In the genomic region with DNA sequence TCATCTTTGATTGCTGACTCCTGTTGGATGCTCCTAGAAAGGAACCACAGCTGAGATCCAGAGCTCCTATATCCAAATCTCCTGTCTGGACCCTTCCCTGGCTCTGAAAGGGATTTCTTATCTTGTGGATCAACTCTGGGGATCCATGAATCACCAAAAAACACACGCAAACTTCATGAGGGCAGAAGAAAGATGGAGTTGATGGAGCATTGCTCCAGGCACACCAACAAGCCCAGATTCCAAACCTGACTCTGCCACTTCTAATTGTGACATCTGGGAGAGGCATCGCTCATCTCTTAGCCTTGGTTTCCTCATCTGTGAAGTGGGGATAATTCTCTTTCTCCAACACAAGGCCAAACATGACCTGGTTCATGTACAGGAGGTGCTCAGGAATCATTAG, we compare ENCODE assay signal across 22 cellular contexts. TPM values are rescaled to one million over a fixed set of nuclear protein-coding genes. Genes with fewer than 3 reads are reported as not detected.
DNase-seq lines count a peak whose midpoint lies in the region; ATAC-seq, FAIRE-seq and TF ChIP-seq lines count a peak whose summit lies in the region.
"Had no signal": no experiment of that assay in that cellular context is flagged by ENCODE, and none has a peak within 500 bp of the region (broad histone marks: within the 10 kb centered on the region; RNA-seq: fewer than 3 reads in every experiment).

No MANE protein-coding gene starts in this region.

- POLR2A ChIA-PET in CD8-positive, alpha-beta T cell (lab: Charles Lee) = interaction anchor here (1.1 kb wide), 1 partner anchor 50 kb away, joined by 3 read pairs; no protein-coding TSS in a partner anchor
- POLR2A ChIA-PET in K562 (lab: Yijun Ruan, JAX) = no interaction called here

- FAIRE-seq in K562 (lab: Jason Lieb, UNC) = no peak
- FAIRE-seq: A204.1, GM12878 had no signal

- H3K79me2 ChIP-seq in K562 (ENCODE audit: control insufficient read depth, insufficient read depth, low read length) = no peaks in the 10 kb centered on the region

- TF ChIP-seq RAD21 in K562 (CRISPR knock-in tag; conservative IDR thresholded peaks at IDR 0.05 in 1 of 2, IDR thresholded peaks at IDR 0.05 in 1 of 2) = no peak

- no peak overlapping the region for H3K4me3 ChIP-seq in CD8-positive, alpha-beta T cell (ENCODE audit: low read depth, low read length)
- H3K4me3 ChIP-seq in K562 = no peak overlapping the region
- H3K4me3 ChIP-seq: GM12878, GM23248, HAP-1 had no signal

- H3K4me1 Mint-ChIP-seq in CD8-positive, alpha-beta T cell (ENCODE audit: low read depth) = peaks cover 13% of the 10 kb centered on the region
- peaks cover 56% of the 10 kb centered on the region for H3K4me1 Mint-ChIP-seq in HFFc6 (ENCODE audit: low read depth)
- peaks cover 10% of the 10 kb centered on the region for H3K4me1 Mint-ChIP-seq in stimulated activated effector memory CD8-positive, alpha-beta T cell treated with anti-CD3 and anti-CD28 coated beads, Interleukin-12 subunit alpha, Interleukin-12 subunit beta, amount 100 ng/mL, for 72 hours

- in situ Hi-C loops in K562 (cut with MboI) = no loop called here

- intact Hi-C loops in CD8-positive, alpha-beta T cell (cut with DNase I, micrococcal nuclease) = loop anchor here in 1 of 2 experiments (2.0 to 10.0 kb wide), 3 partner anchors 183 to 409 kb away; a partner anchor contains a TSS
- intact Hi-C loops in K562 (cut with micrococcal nuclease) = loop anchor here (10.0 kb wide), 1 partner anchor 179 kb away; a partner anchor contains a TSS

- TF ChIP-seq CTCF in CD8-positive, alpha-beta T cell (IDR thresholded peaks at IDR 0.05) = no peak
- TF ChIP-seq CTCF in HFFc6 (IDR thresholded peaks at IDR 0.05) (no peak), K562 (IDR thresholded peaks at IDR 0.05 in 2 of 3, conservative IDR thresholded peaks at IDR 0.05 in 1 of 3; ENCODE audit: insufficient read depth in 2 of 3, low read depth in 1 of 3, low read length in 3 of 3) (no peak)

- TF ChIP-seq EP300 in K562 (IDR thresholded peaks at IDR 0.05; ENCODE audit: low read length) = no peak

- no peaks in the 10 kb centered on the region for H3K36me3 ChIP-seq in CD8-positive, alpha-beta T cell (ENCODE audit: insufficient read depth, low read length)
- H3K36me3 ChIP-seq in K562 (ENCODE audit: control insufficient read depth, insufficient read depth, low read length) = no peaks in the 10 kb centered on the region
- H3K36me3 ChIP-seq: HAP-1 had no signal

- peaks cover 15% of the 10 kb centered on the region for H3K27me3 Mint-ChIP-seq in CD8-positive, alpha-beta T cell (ENCODE audit: low read depth)
- peaks cover 2% of the 10 kb centered on the region for H3K27me3 Mint-ChIP-seq in HFFc6 (ENCODE audit: insufficient read depth)

- WGBS in K562 (ENCODE audit: insufficient coverage, low coverage, missing lambda C conversion rate) = 21% methylated on average over 2 of the region's 2 CpGs

- no peak for DNase-seq in CD8-positive, alpha-beta T cell
- DNase-seq in HFFc6 (no peak), K562 (ENCODE audit: extremely low read depth in 1 of 4, low spot score in 3 of 4) (no peak), HUDEP-2 (lab: John Stamatoyannopoulos, UW; ENCODE audit: unreplicated experiment in 76 of 76) (no peak), T-helper 2 cell (no peak), NCI-H345 treated with DMSO at 0.1 percent for 48 hours (lab: John Stamatoyannopoulos, UW; ENCODE audit: unreplicated experiment) (no peak)
- no peak for DNase-seq in stimulated activated effector memory CD8-positive, alpha-beta T cell treated with anti-CD3 and anti-CD28 coated beads, Interleukin-12 subunit alpha, Interleukin-12 subunit beta, amount 100 ng/mL, for 72 hours (ENCODE audit: low spot score in 2 of 2)
- DNase-seq: ACHN; Calu3; CD4-positive, alpha-beta T cell; DMS79 treated with DMSO at 0.1 percent for 48 hours; EL; GM23248 had no signal

- peaks cover 20% of the 10 kb centered on the region for H3K36me3 Mint-ChIP-seq in CD8-positive, alpha-beta T cell
- H3K36me3 Mint-ChIP-seq in HFFc6 (ENCODE audit: low read depth) = peaks cover 11% of the 10 kb centered on the region
- peaks cover 28% of the 10 kb centered on the region for H3K36me3 Mint-ChIP-seq in stimulated activated effector memory CD8-positive, alpha-beta T cell treated with anti-CD3 and anti-CD28 coated beads, Interleukin-12 subunit alpha, Interleukin-12 subunit beta, amount 100 ng/mL, for 72 hours

- no peak overlapping the region for H3K4me3 Mint-ChIP-seq in CD8-positive, alpha-beta T cell
- no peak overlapping the region for H3K4me3 Mint-ChIP-seq in HFFc6
- H3K4me3 Mint-ChIP-seq in stimulated activated effector memory CD8-positive, alpha-beta T cell treated with anti-CD3 and anti-CD28 coated beads, Interleukin-12 subunit alpha, Interleukin-12 subunit beta, amount 100 ng/mL, for 72 hours = no peak overlapping the region
- H3K4me3 Mint-ChIP-seq: CD4-positive, alpha-beta T cell had no signal

- no peaks in the 10 kb centered on the region for H3K9me1 ChIP-seq in K562 (ENCODE audit: control insufficient read depth, insufficient read depth, low read length)

- H3K9ac ChIP-seq in K562 (ENCODE audit: insufficient read depth in 1 of 2, low read depth in 2 of 2, low read length in 2 of 2) = no peak overlapping the region
- H3K9ac ChIP-seq: GM23248, KMS-11 had no signal

- peaks cover 10% of the 10 kb centered on the region for H3K27me3 ChIP-seq in CD8-positive, alpha-beta T cell (ENCODE audit: insufficient read depth, low read length)
- H3K27me3 ChIP-seq in K562 (ENCODE audit: control insufficient read depth in 2 of 2, insufficient read depth in 2 of 2, low read length in 2 of 2) = peaks cover 0 to 8% of the 10 kb centered on the region in 2 experiments; a peak in 2 of 5 replicates

- no peak overlapping the region for H3K27ac ChIP-seq in CD8-positive, alpha-beta T cell (ENCODE audit: low read depth, low read length)
- no peak overlapping the region for H3K27ac ChIP-seq in K562 (ENCODE audit: extremely low read depth, low read depth, low read length)
- H3K27ac ChIP-seq: C4-2B, GM23248, KMS-11 had no signal

- no TSS peak for BruUV-seq in K562 (replicated peaks; lab: Mats Ljungman, UMichigan)

- CTCF ChIA-PET in CD8-positive, alpha-beta T cell (lab: Charles Lee) = interaction anchor here (0.7 to 8.5 kb wide), 9 partner anchors 9 to 347 kb away, joined by 3 to 96 read pairs (median 10); no protein-coding TSS in a partner anchor
- CTCF ChIA-PET in K562 (lab: Yijun Ruan, JAX; ENCODE audit: low intra/inter-chr PET ratio) = interaction anchor here (3.2 kb wide), 1 partner anchor 83 kb away, joined by 19 read pairs; no protein-coding TSS in a partner anchor

- no peak overlapping the region for H2AFZ ChIP-seq in K562 (ENCODE audit: low read depth, low read length)
- H2AFZ ChIP-seq: GM23248 had no signal

- TF ChIP-seq POLR2A in K562 (conservative IDR thresholded peaks at IDR 0.05) = no peak

- no peaks in the 10 kb centered on the region for H4K20me1 ChIP-seq in K562 (replicated peaks; ENCODE audit: control insufficient read depth, insufficient read depth, low read length)

- H3K9me3 ChIP-seq in CD8-positive, alpha-beta T cell (ENCODE audit: low read length) = no peaks in the 10 kb centered on the region
- H3K9me3 ChIP-seq in K562 (replicated peaks; ENCODE audit: control insufficient read depth, insufficient read depth, low read depth, low read length) = no peaks in the 10 kb centered on the region
- H3K9me3 ChIP-seq: HAP-1 had no signal

- H3K4me2 ChIP-seq in K562 (ENCODE audit: insufficient read depth, low read length) = no peak overlapping the region
- H3K4me2 ChIP-seq: KMS-11 had no signal

- peaks cover 10% of the 10 kb centered on the region for H3K4me1 ChIP-seq in CD8-positive, alpha-beta T cell (ENCODE audit: insufficient read depth, low read length)
- H3K4me1 ChIP-seq in K562 (replicated peaks in 1 of 2; ENCODE audit: control insufficient read depth in 2 of 2, insufficient read depth in 2 of 2, low read length in 2 of 2) = peaks cover 0 to 9% of the 10 kb centered on the region in 2 experiments; a peak in 1 of 5 replicates
- H3K4me1 ChIP-seq: HAP-1 had no signal

- H3K9me3 Mint-ChIP-seq in CD8-positive, alpha-beta T cell = no peaks in the 10 kb centered on the region
- H3K9me3 Mint-ChIP-seq in HFFc6 = no peaks in the 10 kb centered on the region
- no peaks in the 10 kb centered on the region for H3K9me3 Mint-ChIP-seq in stimulated activated effector memory CD8-positive, alpha-beta T cell treated with anti-CD3 and anti-CD28 coated beads, Interleukin-12 subunit alpha, Interleukin-12 subunit beta, amount 100 ng/mL, for 72 hours
- H3K9me3 Mint-ChIP-seq: CD4-positive, alpha-beta T cell had no signal

- ATAC-seq in CD8-positive, alpha-beta T cell = no peak
- no peak for ATAC-seq in K562
- no peak for ATAC-seq in stimulated activated effector memory CD8-positive, alpha-beta T cell treated with anti-CD3 and anti-CD28 coated beads, Interleukin-12 subunit alpha, Interleukin-12 subunit beta, amount 100 ng/mL, for 72 hours
- ATAC-seq: GM12878 had no signal

- peak overlapping the region; percentile 6 for H3K27ac Mint-ChIP-seq in CD8-positive, alpha-beta T cell
- H3K27ac Mint-ChIP-seq in HFFc6 = peak overlapping the region; percentile 59; the same call in 1 of the 2 replicates
- H3K27ac Mint-ChIP-seq in stimulated activated effector memory CD8-positive, alpha-beta T cell treated with anti-CD3 and anti-CD28 coated beads, Interleukin-12 subunit alpha, Interleukin-12 subunit beta, amount 100 ng/mL, for 72 hours = peak overlapping the region; percentile 45
- H3K27ac Mint-ChIP-seq: CD4-positive, alpha-beta T cell had no signal

RNA-seq across cellular contexts. Expression of a gene that starts 6.7 kb away (rescaled TPM):
- not detected for total RNA-seq in CD8-positive, alpha-beta T cell
- under 1 TPM; 0.46 to 0.95 (median 0.73) TPM for total RNA-seq in HFFc6 (2021; fragmentation: NEBNext Ultra II Directional; extraction: Animal tissue kit (Norgen Biotek cat#: 25700))
- not detected in 2 replicates for total RNA-seq in K562 (2011; cell fraction: chromatin; rRNA removed; ENCODE audit: low replicate concordance)
- total RNA-seq in K562 (2011; cell fraction: nucleolus; rRNA removed) = not detected in 2 replicates
- not detected in 2 replicates for total RNA-seq in K562 (2011; cell fraction: nucleoplasm; rRNA removed)
- total RNA-seq in K562 (2014; rRNA removed) (not detected in 2 replicates), K562 (2014; rRNA removed; fragmentation: Illumina TruSeq; extraction: Trizol) (not detected in 2 replicates), K562 (2015; rRNA removed; fragmentation: Illumina TruSeq; extraction: Trizol) (not detected in 2 replicates), K562 (2021) (not detected in 2 replicates)
- polyA plus RNA-seq in K562 (2011; rRNA removed) (not detected in 2 replicates), K562 (2014; fragmentation: Illumina TruSeq; extraction: Trizol) (not detected in 2 replicates), K562 (2014; fragmentation: Nextera tagmentation; extraction: Ambion mirVana) (not detected), K562 (2014; rRNA removed) (not detected in 2 replicates)
- polyA plus RNA-seq in K562 (2011; cell fraction: cytosol; rRNA removed) = not detected in 2 replicates
- polyA plus RNA-seq in K562 (2011; cell fraction: nucleus; rRNA removed) = not detected in 2 replicates
- polyA plus RNA-seq in K562 (2012) = not detected in 2 replicates
- polyA minus RNA-seq in K562 (2011; rRNA and poly(A)+ RNA removed) = not detected in 2 replicates
- polyA minus RNA-seq in K562 (2011; cell fraction: cytosol; rRNA and poly(A)+ RNA removed) = not detected in 2 replicates
- polyA minus RNA-seq in K562 (2011; cell fraction: nucleus; rRNA and poly(A)+ RNA removed) = not detected in 2 replicates
- total RNA-seq: CD4-positive, alpha-beta T cell; G401; GM12878; H4; HT-29 had no signal
- polyA plus RNA-seq: GM12878 had no signal

RNA-seq across cellular contexts. Expression of a gene that starts 20.8 kb away (rescaled TPM):
- total RNA-seq in CD8-positive, alpha-beta T cell = not detected
- total RNA-seq in HFFc6 (2021; fragmentation: NEBNext Ultra II Directional; extraction: Animal tissue kit (Norgen Biotek cat#: 25700)) = not detected
- not detected in 2 replicates for total RNA-seq in K562 (2011; cell fraction: chromatin; rRNA removed; ENCODE audit: low replicate concordance)
- total RNA-seq in K562 (2011; cell fraction: nucleolus; rRNA removed) = not detected in 2 replicates
- total RNA-seq in K562 (2011; cell fraction: nucleoplasm; rRNA removed) = not detected in 2 replicates
- not detected in 2 replicates for total RNA-seq in K562 (2014; rRNA removed)
- total RNA-seq in K562 (2014; rRNA removed; fragmentation: Illumina TruSeq; extraction: Trizol) = not detected in 2 replicates
- not detected in 2 replicates for total RNA-seq in K562 (2015; rRNA removed; fragmentation: Illumina TruSeq; extraction: Trizol)
- total RNA-seq in K562 (2021) = not detected in 2 replicates
- polyA plus RNA-seq in K562 (2011; rRNA removed) = not detected in 2 replicates
- polyA plus RNA-seq in K562 (2011; cell fraction: cytosol; rRNA removed) = not detected in 2 replicates
- not detected in 2 replicates for polyA plus RNA-seq in K562 (2011; cell fraction: nucleus; rRNA removed)
- polyA plus RNA-seq in K562 (2012) = not detected in 2 replicates
- not detected in 2 replicates for polyA plus RNA-seq in K562 (2014; fragmentation: Illumina TruSeq; extraction: Trizol)
- not detected for polyA plus RNA-seq in K562 (2014; fragmentation: Nextera tagmentation; extraction: Ambion mirVana)
- not detected in 2 replicates for polyA plus RNA-seq in K562 (2014; rRNA removed)
- polyA minus RNA-seq in K562 (2011; rRNA and poly(A)+ RNA removed) = not detected in 2 replicates
- not detected in 2 replicates for polyA minus RNA-seq in K562 (2011; cell fraction: cytosol; rRNA and poly(A)+ RNA removed)
- not detected in 2 replicates for polyA minus RNA-seq in K562 (2011; cell fraction: nucleus; rRNA and poly(A)+ RNA removed)
- total RNA-seq: Calu3; CD4-positive, alpha-beta T cell; G401; GM12878; GM23248; H4; HT-29 had no signal
- polyA plus RNA-seq: BJ, GM23248 had no signal

RNA-seq across cellular contexts. Expression of a gene that starts 30.1 kb away (rescaled TPM):
- not detected for total RNA-seq in CD8-positive, alpha-beta T cell
- total RNA-seq in HFFc6 (2021; fragmentation: NEBNext Ultra II Directional; extraction: Animal tissue kit (Norgen Biotek cat#: 25700)) = not detected
- total RNA-seq in K562 (2011; cell fraction: chromatin; rRNA removed; ENCODE audit: low replicate concordance) = not detected in 2 replicates
- not detected in 2 replicates for total RNA-seq in K562 (2011; cell fraction: nucleolus; rRNA removed)
- total RNA-seq in K562 (2011; cell fraction: nucleoplasm; rRNA removed) = not detected in 2 replicates
- total RNA-seq in K562 (2014; rRNA removed) (not detected in 2 replicates), K562 (2014; rRNA removed; fragmentation: Illumina TruSeq; extraction: Trizol) (not detected in 2 replicates), K562 (2015; rRNA removed; fragmentation: Illumina TruSeq; extraction: Trizol) (not detected in 2 replicates), K562 (2021) (not detected in 2 replicates)
- polyA plus RNA-seq in K562 (2011; rRNA removed) (not detected in 2 replicates), K562 (2014; fragmentation: Illumina TruSeq; extraction: Trizol) (not detected in 2 replicates), K562 (2014; fragmentation: Nextera tagmentation; extraction: Ambion mirVana) (not detected), K562 (2014; rRNA removed) (not detected in 2 replicates)
- not detected in 2 replicates for polyA plus RNA-seq in K562 (2011; cell fraction: cytosol; rRNA removed)
- not detected in 2 replicates for polyA plus RNA-seq in K562 (2011; cell fraction: nucleus; rRNA removed)
- not detected in 2 replicates for polyA plus RNA-seq in K562 (2012)
- polyA minus RNA-seq in K562 (2011; rRNA and poly(A)+ RNA removed) = not detected in 2 replicates
- polyA minus RNA-seq in K562 (2011; cell fraction: cytosol; rRNA and poly(A)+ RNA removed) = not detected in 2 replicates
- not detected in 2 replicates for polyA minus RNA-seq in K562 (2011; cell fraction: nucleus; rRNA and poly(A)+ RNA removed)
- total RNA-seq: Calu3; CD4-positive, alpha-beta T cell; G401; GM12878; GM23248; H4; HT-29 had no signal
- polyA plus RNA-seq: BJ, GM12878, GM23248 had no signal

Comparison
In these comparisons a context has a peak if more than half of its experiments do, and no peak if none do; other contexts are left out.
1. H3K27ac Mint-ChIP-seq: peak in every context shown above with its lines; median percentile 59 in HFFc6; 45 in stimulated activated effector memory CD8-positive, alpha-beta T cell treated with anti-CD3 and anti-CD28 coated beads, Interleukin-12 subunit alpha, Interleukin-12 subunit beta, amount 100 ng/mL, for 72 hours; 6 in CD8-positive, alpha-beta T cell.